9 cellular contexts compared by ENCODE assay signal in the genomic region with DNA sequence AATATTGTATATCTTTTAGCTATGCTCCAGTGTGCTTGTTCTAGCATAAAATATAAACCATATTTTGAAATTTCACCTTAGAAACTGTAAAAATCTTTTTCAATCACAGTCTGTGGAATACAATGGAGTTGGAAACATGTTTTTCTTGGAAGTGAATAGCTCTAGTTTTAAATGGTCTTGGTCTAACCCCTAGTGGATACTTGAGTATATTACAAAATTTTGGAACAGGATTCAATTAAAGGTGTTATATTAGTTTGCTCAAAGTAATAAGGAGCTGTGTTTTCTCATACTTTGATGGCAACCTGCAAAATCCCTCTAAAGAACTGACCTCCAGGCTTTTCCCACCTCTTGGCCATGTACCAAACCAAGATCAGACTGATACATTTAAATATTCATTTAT. TPM values are rescaled to one million over a fixed set of nuclear protein-coding genes. Genes with fewer than 3 reads are reported as not detected.
DNase-seq lines count a peak whose midpoint lies in the region; ATAC-seq and TF ChIP-seq lines count a peak whose summit lies in the region.
"Had no signal": no experiment of that assay in that cellular context is flagged by ENCODE, and none has a peak within 500 bp of the region (broad histone marks: within the 10 kb centered on the region; RNA-seq: fewer than 3 reads in every experiment).

No MANE protein-coding gene starts in this region.

- no peaks in the 10 kb centered on the region; the same call in 1 of the 2 replicates for H3K36me3 ChIP-seq in Karpas-422 (ENCODE audit: insufficient read depth, low read length)

- H2AFZ ChIP-seq in Karpas-422 (ENCODE audit: low read length) = no peak overlapping the region

- 0 out of 2 replicates have a peak, but pooled peaks cover 6% of the 10 kb centered on the region for H3K4me1 ChIP-seq in Karpas-422 (ENCODE audit: low read length)

- in situ Hi-C loops in astrocyte of the spinal cord (cut with HindIII; ENCODE audit: low sequenced_read_pairs) = no loop called here

- no peaks in the 10 kb centered on the region for H3K27me3 ChIP-seq in Karpas-422 (ENCODE audit: low read length)

- no peak overlapping the region for H3K27ac ChIP-seq in C4-2B
- H3K27ac ChIP-seq in Karpas-422 (ENCODE audit: low read length) = no peak overlapping the region

- no peak overlapping the region for H3K4me2 ChIP-seq in Karpas-422 (ENCODE audit: low read depth, low read length, poor library complexity, severe bottlenecking)

- H3K4me3 ChIP-seq in Karpas-422 (ENCODE audit: low read length) (no peak overlapping the region), astrocyte of the spinal cord (ENCODE audit: low read depth, low read length) (no peak overlapping the region)

- no peaks in the 10 kb centered on the region for H3K79me2 ChIP-seq in Karpas-422 (ENCODE audit: low read length)

- TF ChIP-seq CTCF in C4-2B (conservative IDR thresholded peaks at IDR 0.05) = peak; percentile 48
- peak; percentile 11 for TF ChIP-seq CTCF in astrocyte of the spinal cord (IDR thresholded peaks at IDR 0.05; ENCODE audit: low read depth, low read length)

- no peaks in the 10 kb centered on the region for H3K9me3 ChIP-seq in Karpas-422 (ENCODE audit: low read length)

- no peak overlapping the region for H3K9ac ChIP-seq in Karpas-422 (ENCODE audit: low read length)

- no peaks in the 10 kb centered on the region for H4K20me1 ChIP-seq in Karpas-422 (ENCODE audit: insufficient read depth, low read depth, low read length)

- peak; percentile 70 for ATAC-seq in left lobe of liver
- no peak for ATAC-seq in HG03442 (IDR thresholded peaks at IDR 0.05; ENCODE audit: unreplicated experiment)

- DNase-seq in Karpas-422 = peak; percentile 51
- DNase-seq in astrocyte of the spinal cord (ENCODE audit: low read depth, low spot score) = peak; percentile 18
- no peak for DNase-seq in left lobe of liver (ENCODE audit: low spot score)
- no peak for DNase-seq in GF-D8 (lab: John Stamatoyannopoulos, UW)
- DNase-seq in stimulated activated CD4-positive, alpha-beta T cell treated with anti-CD3 and anti-CD28 coated beads, Interleukin-4, amount 100 ng/mL, for 4 hours = no peak
- no peak for DNase-seq in midbrain (lab: John Stamatoyannopoulos, UW)
- DNase-seq: head of caudate nucleus had no signal

- H3K9me2 ChIP-seq in Karpas-422 (replicated peaks; ENCODE audit: insufficient read depth, low read length) = no peaks in the 10 kb centered on the region

RNA-seq across cellular contexts. Expression of gene STK26, which starts 48.2 kb away (rescaled TPM):
- 34.3 and 49.5 TPM in 2 replicates for total RNA-seq in Karpas-422 (2014; rRNA removed; shearing (Covaris generic); ENCODE audit: low replicate concordance)
- total RNA-seq in left lobe of liver = 3.2 TPM

RNA-seq across cellular contexts. Expression of gene FRMD7, which starts 56.6 kb away (rescaled TPM):
- not detected in 2 replicates for total RNA-seq in Karpas-422 (2014; rRNA removed; shearing (Covaris generic); ENCODE audit: low replicate concordance)
- 0.05 TPM for total RNA-seq in left lobe of liver

Comparison
In these comparisons a context has a peak if more than half of its experiments do, and no peak if none do; other contexts are left out.
1. DNase-seq: peak in Karpas-422 (single experiment) and astrocyte of the spinal cord (single experiment); none in left lobe of liver (single experiment), GF-D8 (single experiment), stimulated activated CD4-positive, alpha-beta T cell treated with anti-CD3 and anti-CD28 coated beads, Interleukin-4, amount 100 ng/mL, for 4 hours (0 of 2) and midbrain (single experiment).